10 cellular contexts compared by ENCODE assay signal in the genomic region with DNA sequence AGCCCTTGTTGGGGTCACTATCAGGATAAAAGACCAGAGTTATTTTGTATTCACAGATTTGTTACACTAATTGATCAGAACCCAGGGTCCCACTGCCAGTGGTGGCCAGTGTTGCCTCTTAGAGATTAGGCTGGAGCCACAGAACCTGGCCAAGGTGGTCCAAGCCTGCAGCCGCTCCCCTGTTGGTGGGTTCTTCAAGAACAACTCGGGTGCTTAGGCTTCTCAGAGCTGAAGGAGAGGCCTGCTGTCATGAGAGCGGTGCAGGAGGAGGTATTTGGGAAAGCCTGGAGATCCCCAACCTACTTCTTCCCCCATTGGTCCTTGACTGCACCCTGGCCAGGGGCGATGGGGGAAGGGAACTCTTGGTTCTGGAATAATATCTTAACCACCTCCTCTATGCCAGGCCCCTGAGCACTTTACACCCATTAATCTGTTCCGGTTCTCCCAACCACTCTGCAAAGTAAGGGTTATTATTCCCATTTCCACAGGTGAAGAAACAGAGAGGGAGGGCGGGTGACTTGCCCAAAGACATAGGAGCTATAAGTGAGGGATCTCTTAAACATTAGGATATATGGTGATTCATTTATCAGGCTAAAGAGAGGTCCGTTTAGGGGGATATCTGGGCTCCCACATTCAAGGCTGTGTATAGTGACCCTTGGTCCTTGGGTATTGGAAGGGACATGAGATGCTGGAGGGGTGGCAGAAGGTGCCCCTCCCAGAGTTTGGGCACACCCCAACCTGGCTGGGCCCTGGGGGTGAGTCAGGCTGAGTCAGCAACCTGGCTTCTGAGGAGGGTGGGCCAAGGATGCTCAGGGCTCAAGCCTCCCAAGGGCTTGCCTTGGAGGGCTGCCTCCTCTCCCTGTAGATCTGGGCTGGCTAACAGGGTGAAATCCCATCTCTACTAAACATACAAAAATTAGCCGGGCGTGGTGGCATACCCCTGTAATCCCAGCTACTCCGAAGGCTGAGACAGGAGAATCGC. TPM values are rescaled to one million over a fixed set of nuclear protein-coding genes. Genes with fewer than 3 reads are reported as not detected.
DNase-seq lines count a peak whose midpoint lies in the region; ATAC-seq and TF ChIP-seq lines count a peak whose summit lies in the region.
"Had no signal": no experiment of that assay in that cellular context is flagged by ENCODE, and none has a peak within 500 bp of the region (broad histone marks: within the 10 kb centered on the region; RNA-seq: fewer than 3 reads in every experiment).

No MANE protein-coding gene starts in this region.

- H3K27ac ChIP-seq in HEK293 (ENCODE audit: extremely low read depth, low read depth, low read length), result no peak overlapping the region
- H3K27ac ChIP-seq in thoracic aorta, result peak overlapping the region; percentile 89 to 91

- POLR2A ChIA-PET in HEK293 (lab: Yijun Ruan, JAX), result no interaction called here

- no peak for TF ChIP-seq CTCF in HEK293 (tag by site-specific recombination; IDR thresholded peaks at IDR 0.05)
- no peak for TF ChIP-seq CTCF in thoracic aorta (IDR thresholded peaks at IDR 0.05)

- peak overlapping the region; percentile 61 for H3K4me3 Mint-ChIP-seq in activated T-helper 17 cell treated with anti-CD3 and anti-CD28 coated beads, Interleukin-2, amount 50 U/mL, for 72 hours

- no peak overlapping the region for H3K4me3 ChIP-seq in HEK293 (ENCODE audit: low read depth, low read length)
- peak overlapping the region; percentile 17 for H3K4me3 ChIP-seq in thoracic aorta

- H3K4me1 ChIP-seq in HEK293 (ENCODE audit: control insufficient read depth, insufficient read depth, low read length), result no peaks in the 10 kb centered on the region; the same call in 1 of the 2 replicates
- H3K4me1 ChIP-seq in thoracic aorta (ENCODE audit: control insufficient read depth in 1 of 2, low read depth in 2 of 2), result peaks cover 35 to 81% of the 10 kb centered on the region in 2 donors

- H3K36me3 ChIP-seq in HEK293 (ENCODE audit: control insufficient read depth in 2 of 2, insufficient read depth in 1 of 2, low read length in 2 of 2) (peaks cover 0 to 6% of the 10 kb centered on the region in 2 experiments; a peak in 2 of 3 replicates), thoracic aorta (no peaks in the 10 kb centered on the region)

- CTCF ChIA-PET in HEK293 (lab: Yijun Ruan, JAX), result interaction anchor here (0.6 to 9.3 kb wide), 31 partner anchors 10 to 939 kb away, joined by 3 to 141 read pairs (median 5); a partner anchor contains a TSS

- no peaks in the 10 kb centered on the region for H3K9me3 ChIP-seq in HEK293 (ENCODE audit: control insufficient read depth, insufficient read depth, low read depth, low read length)
- no peaks in the 10 kb centered on the region for H3K9me3 ChIP-seq in thoracic aorta

- peak; percentile 76 for DNase-seq in islet precursor cell
- no peak for DNase-seq in thoracic aorta (ENCODE audit: low spot score)
- DNase-seq in dedifferentiated amniotic fluid mesenchymal stem cell (ENCODE audit: extremely low spot score), result no peak
- DNase-seq in stimulated activated CD4-positive, alpha-beta T cell treated with anti-CD3 and anti-CD28 coated beads, Interleukin-4, amount 100 ng/mL, for 24 hours, result no peak
- DNase-seq in hypothalamus (lab: John Stamatoyannopoulos, UW), result no peak
- no peak for DNase-seq in mucosa of gallbladder (ENCODE audit: low spot score)

- no peaks in the 10 kb centered on the region for H3K36me3 Mint-ChIP-seq in activated T-helper 17 cell treated with anti-CD3 and anti-CD28 coated beads, Interleukin-2, amount 50 U/mL, for 72 hours (ENCODE audit: low read depth)
- H3K36me3 Mint-ChIP-seq: activated naive CD8-positive, alpha-beta T cell treated with anti-CD3 and anti-CD28 coated beads, Interleukin-2, amount 10 ng/mL, durations not matched to agents 7 days and 5 days had no signal

- H3K27me3 Mint-ChIP-seq in activated T-helper 17 cell treated with anti-CD3 and anti-CD28 coated beads, Interleukin-2, amount 50 U/mL, for 72 hours, result peaks cover 8% of the 10 kb centered on the region

- H3K27ac Mint-ChIP-seq in activated T-helper 17 cell treated with anti-CD3 and anti-CD28 coated beads, Interleukin-2, amount 50 U/mL, for 72 hours, result no peak overlapping the region
- H3K27ac Mint-ChIP-seq: T-helper 1 cell treated with Interleukin-12 subunit alpha and Interleukin-12 subunit beta and Interleukin-4 antibody, amounts not matched to agents 30 μg/mL and 1 μg/mL, for 36 hours had no signal

- H3K4me1 Mint-ChIP-seq in activated T-helper 17 cell treated with anti-CD3 and anti-CD28 coated beads, Interleukin-2, amount 50 U/mL, for 72 hours, result no peaks in the 10 kb centered on the region

- ATAC-seq in activated T-helper 17 cell treated with anti-CD3 and anti-CD28 coated beads, Interleukin-2, amount 50 U/mL, for 72 hours (replicated peaks), result no peak
- no peak for ATAC-seq in thoracic aorta (ENCODE audit: insufficient number of reproducible peaks, low FRiP score, low read depth)

- H3K27me3 ChIP-seq in thoracic aorta (replicated peaks; ENCODE audit: insufficient read depth), result no peaks in the 10 kb centered on the region

- H3K9me3 Mint-ChIP-seq in activated T-helper 17 cell treated with anti-CD3 and anti-CD28 coated beads, Interleukin-2, amount 50 U/mL, for 72 hours, result no peaks in the 10 kb centered on the region
- H3K9me3 Mint-ChIP-seq: activated naive CD8-positive, alpha-beta T cell treated with anti-CD3 and anti-CD28 coated beads, Interleukin-2, amount 10 ng/mL, durations not matched to agents 7 days and 5 days; T-helper 1 cell treated with Interleukin-12 subunit alpha and Interleukin-12 subunit beta and Interleukin-4 antibody, amounts not matched to agents 30 μg/mL and 1 μg/mL, for 36 hours had no signal

TF ChIP-seq in HEK293, 187 proteins besides CTCF, POLR2A, EP300 and RAD21:
- TF ChIP-seq IKZF3 (tag by site-specific recombination; IDR thresholded peaks at IDR 0.05) (no peak), ZSCAN30 (tag by site-specific recombination; IDR thresholded peaks at IDR 0.05) (no peak), ZNF670 (tag by site-specific recombination; IDR thresholded peaks at IDR 0.05; ENCODE audit: low read depth) (no peak), ZNF624 (tag by site-specific recombination; IDR thresholded peaks at IDR 0.05) (no peak), KLF1 (tag by site-specific recombination; IDR thresholded peaks at IDR 0.05) (peak; percentile 33; the same call in 1 of the 2 replicates), ZNF10 (tag by site-specific recombination; IDR thresholded peaks at IDR 0.05) (no peak), ZNF335 (tag by site-specific recombination; conservative IDR thresholded peaks at IDR 0.05) (no peak), ZNF404 (tag by site-specific recombination; IDR thresholded peaks at IDR 0.05) (no peak), ZNF830 (tag by site-specific recombination; IDR thresholded peaks at IDR 0.05; ENCODE audit: low read depth) (no peak)
- TF ChIP-seq, protein P1, sequence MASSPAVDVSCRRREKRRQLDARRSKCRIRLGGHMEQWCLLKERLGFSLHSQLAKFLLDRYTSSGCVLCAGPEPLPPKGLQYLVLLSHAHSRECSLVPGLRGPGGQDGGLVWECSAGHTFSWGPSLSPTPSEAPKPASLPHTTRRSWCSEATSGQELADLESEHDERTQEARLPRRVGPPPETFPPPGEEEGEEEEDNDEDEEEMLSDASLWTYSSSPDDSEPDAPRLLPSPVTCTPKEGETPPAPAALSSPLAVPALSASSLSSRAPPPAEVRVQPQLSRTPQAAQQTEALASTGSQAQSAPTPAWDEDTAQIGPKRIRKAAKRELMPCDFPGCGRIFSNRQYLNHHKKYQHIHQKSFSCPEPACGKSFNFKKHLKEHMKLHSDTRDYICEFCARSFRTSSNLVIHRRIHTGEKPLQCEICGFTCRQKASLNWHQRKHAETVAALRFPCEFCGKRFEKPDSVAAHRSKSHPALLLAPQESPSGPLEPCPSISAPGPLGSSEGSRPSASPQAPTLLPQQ (tag by site-specific recombination; IDR thresholded peaks at IDR 0.05), result no peak
- TF ChIP-seq, protein P2, sequence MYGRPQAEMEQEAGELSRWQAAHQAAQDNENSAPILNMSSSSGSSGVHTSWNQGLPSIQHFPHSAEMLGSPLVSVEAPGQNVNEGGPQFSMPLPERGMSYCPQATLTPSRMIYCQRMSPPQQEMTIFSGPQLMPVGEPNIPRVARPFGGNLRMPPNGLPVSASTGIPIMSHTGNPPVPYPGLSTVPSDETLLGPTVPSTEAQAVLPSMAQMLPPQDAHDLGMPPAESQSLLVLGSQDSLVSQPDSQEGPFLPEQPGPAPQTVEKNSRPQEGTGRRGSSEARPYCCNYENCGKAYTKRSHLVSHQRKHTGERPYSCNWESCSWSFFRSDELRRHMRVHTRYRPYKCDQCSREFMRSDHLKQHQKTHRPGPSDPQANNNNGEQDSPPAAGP (tag by site-specific recombination; IDR thresholded peaks at IDR 0.05), result peak; percentile 71; the same call in 1 of the 2 replicates

RNA-seq across cellular contexts. Expression of a gene that starts 5.1 kb away (rescaled TPM):
- not detected for total RNA-seq in activated T-helper 17 cell treated with anti-CD3 and anti-CD28 coated beads, Interleukin-2, amount 50 U/mL, for 72 hours
- total RNA-seq in thoracic aorta (10 to 100 TPM; 26.4 to 34.9 TPM), mucosa of gallbladder (296 TPM)
- total RNA-seq: activated naive CD8-positive, alpha-beta T cell treated with anti-CD3 and anti-CD28 coated beads, Interleukin-2, amount 10 ng/mL, durations not matched to agents 7 days and 5 days had no signal

RNA-seq across cellular contexts. Expression of a gene that starts 14.0 kb away (rescaled TPM):
- not detected for total RNA-seq in activated T-helper 17 cell treated with anti-CD3 and anti-CD28 coated beads, Interleukin-2, amount 50 U/mL, for 72 hours
- total RNA-seq in thoracic aorta (100 to 1,000 TPM in 1 of 2 donors, 10 to 100 TPM in 1; 49.1 to 105 TPM), mucosa of gallbladder (9.3 TPM)
- total RNA-seq: activated naive CD8-positive, alpha-beta T cell treated with anti-CD3 and anti-CD28 coated beads, Interleukin-2, amount 10 ng/mL, durations not matched to agents 7 days and 5 days had no signal

RNA-seq across cellular contexts. Expression of a gene that starts 38.3 kb away (rescaled TPM):
- not detected for total RNA-seq in activated T-helper 17 cell treated with anti-CD3 and anti-CD28 coated beads, Interleukin-2, amount 50 U/mL, for 72 hours
- total RNA-seq in thoracic aorta, result not detected
- 20.8 TPM for total RNA-seq in mucosa of gallbladder

Comparison
In these comparisons a context has a peak if more than half of its experiments do, and no peak if none do; other contexts are left out.
1. RNA of a gene that starts 5.1 kb away (total RNA-seq): 296 TPM in mucosa of gallbladder (single experiment) and 26.4 to 34.9 TPM in thoracic aorta; not detected in activated T-helper 17 cell treated with anti-CD3 and anti-CD28 coated beads, Interleukin-2, amount 50 U/mL, for 72 hours; every median in the first group is over 10 times any median in the second.
2. RNA of a gene that starts 38.3 kb away (total RNA-seq): 20.8 TPM in mucosa of gallbladder (single experiment); not detected in thoracic aorta and not detected in activated T-helper 17 cell treated with anti-CD3 and anti-CD28 coated beads, Interleukin-2, amount 50 U/mL, for 72 hours; every median in the first group is over 10 times any median in the second.